Comparison of ENCODE assay signal across 8 cellular contexts in the genomic region with DNA sequence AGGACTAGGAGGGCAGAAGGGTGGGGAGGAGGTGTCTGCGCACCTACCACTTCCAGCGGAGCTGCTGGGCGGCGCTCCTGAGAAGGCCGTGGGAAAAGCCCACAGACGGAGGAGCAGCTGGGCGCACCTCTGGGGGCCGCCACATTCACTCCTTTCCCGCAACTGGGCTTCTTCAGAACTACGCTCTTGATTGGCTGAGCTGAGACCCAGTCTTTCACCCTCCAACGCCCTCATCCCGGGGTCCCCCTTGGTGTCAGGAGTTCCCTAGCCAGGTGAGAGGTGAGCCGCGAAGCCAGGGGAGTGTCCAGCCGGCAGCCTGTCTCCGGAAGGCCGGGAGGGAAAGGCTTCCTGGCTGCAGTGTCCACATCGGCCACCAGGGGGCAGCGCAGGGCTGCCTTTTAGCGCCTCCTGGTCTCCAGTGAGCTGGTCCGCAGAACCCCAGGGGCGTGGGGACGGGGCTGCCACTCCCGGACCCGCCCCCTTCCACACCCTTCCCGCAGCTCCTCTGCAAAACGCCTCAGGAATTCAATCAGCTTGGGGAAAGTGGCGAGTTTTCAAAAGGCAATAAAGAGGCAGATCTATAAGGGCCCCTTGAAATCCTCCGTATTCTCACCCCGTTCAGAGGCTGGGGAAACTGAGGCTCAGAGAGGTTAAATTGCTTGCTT.
DNase-seq lines count a peak whose midpoint lies in the region; ATAC-seq lines count a peak whose summit lies in the region.

No MANE protein-coding gene starts in this region.

- peak overlapping the region; percentile 21 for H2BK120ac ChIP-seq in mesenchymal stem cell (ENCODE audit: low read depth, low read length)

- WGBS in mesenchymal stem cell, result 30% methylated on average over 20 of the region's 30 CpGs

- peaks cover 1% of the 10 kb centered on the region for H3K79me1 ChIP-seq in mesenchymal stem cell (replicated peaks; ENCODE audit: low read length, poor library complexity, severe bottlenecking)

- no peak overlapping the region for H3K23ac ChIP-seq in mesenchymal stem cell (ENCODE audit: low read length in 2 of 2)

- no peak overlapping the region for H2AFZ ChIP-seq in mesenchymal stem cell (ENCODE audit: low read depth, low read length)

- peak; percentile 19 for DNase-seq in NCI-H526 treated with DMSO at 0.1 percent for 48 hours (lab: John Stamatoyannopoulos, UW)
- DNase-seq in activated CD8-positive, alpha-beta memory T cell treated with anti-CD3 and anti-CD28 coated beads for 4 hours (ENCODE audit: low read depth in 2 of 2), result peak; percentile 57 to 58
- peak; percentile 68 to 73 (median 73) for DNase-seq in effector memory CD8-positive, alpha-beta T cell
- DNase-seq in mesenchymal stem cell, result peak; percentile 85
- DNase-seq in stimulated activated CD8-positive, alpha-beta memory T cell treated with anti-CD3 and anti-CD28 coated beads, Interleukin-12 subunit alpha, Interleukin-12 subunit beta, amount 100 ng/mL, for 1 hour (ENCODE audit: low read depth), result peak; percentile 64

- H3K36me3 Mint-ChIP-seq in effector memory CD8-positive, alpha-beta T cell (ENCODE audit: insufficient read depth), result no peaks in the 10 kb centered on the region

- H3K36me3 ChIP-seq in ES-I3 (ENCODE audit: insufficient read depth, low read length) (no peaks in the 10 kb centered on the region), mesenchymal stem cell (ENCODE audit: control insufficient read depth in 1 of 2, insufficient read depth in 2 of 2, low read depth in 1 of 2, low read length in 2 of 2) (no peaks in the 10 kb centered on the region)

- peak overlapping the region; percentile 15 to 47 for H3K4ac ChIP-seq in mesenchymal stem cell (ENCODE audit: low read depth in 1 of 2, low read length in 2 of 2)

- no peak overlapping the region for H2BK5ac ChIP-seq in mesenchymal stem cell (ENCODE audit: low read depth, low read length, poor library complexity, severe bottlenecking)

- H3K18ac ChIP-seq in mesenchymal stem cell (ENCODE audit: low read depth in 1 of 2, low read length in 2 of 2), result peak overlapping the region in 1 of 2 experiments; percentile 54

- H2BK15ac ChIP-seq in mesenchymal stem cell (ENCODE audit: low read depth, poor library complexity, severe bottlenecking), result no peak overlapping the region

- no peak overlapping the region for H3K27ac Mint-ChIP-seq in effector memory CD8-positive, alpha-beta T cell

- H3K9ac ChIP-seq in ES-I3 (ENCODE audit: low read depth, low read length) (peak overlapping the region; percentile 89), mesenchymal stem cell (ENCODE audit: low read length) (peak overlapping the region; percentile 70)

- H3K27ac ChIP-seq in mesenchymal stem cell (ENCODE audit: low read length, poor library complexity, severe bottlenecking), result peak overlapping the region; percentile 57

- H3K4me1 ChIP-seq in ES-I3 (ENCODE audit: insufficient read depth, low read length) (peaks cover 4% of the 10 kb centered on the region), mesenchymal stem cell (ENCODE audit: control insufficient read depth, insufficient read depth, low read depth, low read length) (peaks cover 29% of the 10 kb centered on the region)

- H2BK12ac ChIP-seq in mesenchymal stem cell (ENCODE audit: low read length in 2 of 2), result peak overlapping the region in 1 of 2 experiments; percentile 21

- peak; percentile 63 for ATAC-seq in HG03139 (IDR thresholded peaks at IDR 0.05; ENCODE audit: unreplicated experiment)
- peak; percentile 80 for ATAC-seq in effector memory CD8-positive, alpha-beta T cell (replicated peaks)
- no peak for ATAC-seq in GM21515 (IDR thresholded peaks at IDR 0.05; ENCODE audit: unreplicated experiment)

- peak overlapping the region in 1 of 2 experiments; percentile 55 for H3K4me3 ChIP-seq in mesenchymal stem cell (ENCODE audit: insufficient read depth in 1 of 2, low read depth in 1 of 2, low read length in 2 of 2)

- H4K91ac ChIP-seq in mesenchymal stem cell (ENCODE audit: low read length), result peak overlapping the region; percentile 9

- peaks cover 83 to 100% of the 10 kb centered on the region in 2 donors for H3K27me3 Mint-ChIP-seq in effector memory CD8-positive, alpha-beta T cell

- H3K9me3 ChIP-seq in ES-I3 (ENCODE audit: control insufficient read depth, insufficient read depth, low read length), result no peaks in the 10 kb centered on the region
- no peaks in the 10 kb centered on the region for H3K9me3 ChIP-seq in mesenchymal stem cell (ENCODE audit: control insufficient read depth, low read length)

- H3K14ac ChIP-seq in mesenchymal stem cell (ENCODE audit: low read length in 2 of 2), result no peak overlapping the region

- peak overlapping the region; percentile 33 to 73 for H3K4me3 Mint-ChIP-seq in effector memory CD8-positive, alpha-beta T cell

- peaks cover 13 to 15% of the 10 kb centered on the region in 2 donors for H3K4me1 Mint-ChIP-seq in effector memory CD8-positive, alpha-beta T cell (ENCODE audit: low read depth in 2 of 2)

- H3K4me2 ChIP-seq in mesenchymal stem cell (ENCODE audit: low read length, poor library complexity, severe bottlenecking), result peak overlapping the region; percentile 71

- no peak overlapping the region for H2AK5ac ChIP-seq in mesenchymal stem cell (ENCODE audit: low read length, severe bottlenecking)

- H4K8ac ChIP-seq in mesenchymal stem cell (ENCODE audit: low read length), result peak overlapping the region; percentile 87

- peaks cover 9 to 31% of the 10 kb centered on the region in 2 experiments for H3K27me3 ChIP-seq in mesenchymal stem cell (ENCODE audit: control insufficient read depth in 1 of 2, insufficient read depth in 1 of 2, low read length in 2 of 2)

- no peaks in the 10 kb centered on the region for H3K9me3 Mint-ChIP-seq in effector memory CD8-positive, alpha-beta T cell

Comparison
In these comparisons a context has a peak if more than half of its experiments do, and no peak if none do; other contexts are left out.
1. DNase-seq: peak in every context shown above with its lines; median percentile 85 in mesenchymal stem cell; 73 in effector memory CD8-positive, alpha-beta T cell; 64 in stimulated activated CD8-positive, alpha-beta memory T cell treated with anti-CD3 and anti-CD28 coated beads, Interleukin-12 subunit alpha, Interleukin-12 subunit beta, amount 100 ng/mL, for 1 hour; 58 in activated CD8-positive, alpha-beta memory T cell treated with anti-CD3 and anti-CD28 coated beads for 4 hours; 19 in NCI-H526 treated with DMSO at 0.1 percent for 48 hours.